1 cellular context compared by ENCODE assay signal in genomic region chr2:166184789-166185188, GRCh38.
TF ChIP-seq lines count a peak whose summit lies in the region.

No MANE protein-coding gene starts in this region.

TF ChIP-seq in K562, 482 proteins besides CTCF, POLR2A, EP300 and RAD21:
- TF ChIP-seq YBX1 (IDR thresholded peaks at IDR 0.05) (no peak), HOMEZ (CRISPR knock-in tag; IDR thresholded peaks at IDR 0.05) (no peak), ZNF217 (CRISPR knock-in tag; IDR thresholded peaks at IDR 0.05) (no peak), ZEB2 (IDR thresholded peaks at IDR 0.05) (no peak), ZFP36 (IDR thresholded peaks at IDR 0.05; ENCODE audit: low read depth, low read length, partially characterized antibody) (no peak), POU5F1 (IDR thresholded peaks at IDR 0.05; ENCODE audit: borderline replicate concordance, low read depth, low read length, partially characterized antibody) (no peak), NFIC (IDR thresholded peaks at IDR 0.05) (no peak), XRCC4 (IDR thresholded peaks at IDR 0.05; ENCODE audit: extremely low read depth, insufficient read depth, insufficient read length) (no peak), NONO (IDR thresholded peaks at IDR 0.05; ENCODE audit: low read depth in 2 of 2, low read length in 1 of 2) (no peak), EZH2 (IDR thresholded peaks at IDR 0.05; ENCODE audit: borderline replicate concordance, low read depth, low read length) (no peak), RFX7 (CRISPR knock-in tag; IDR thresholded peaks at IDR 0.05) (no peak), TCF7L2 (IDR thresholded peaks at IDR 0.05; ENCODE audit: low read depth, low read length) (no peak), ZBTB2 (IDR thresholded peaks at IDR 0.05) (no peak), ZNF449 (CRISPR knock-in tag; IDR thresholded peaks at IDR 0.05) (no peak), POLR3A (IDR thresholded peaks at IDR 0.05; ENCODE audit: borderline replicate concordance, extremely low read depth, insufficient read depth, insufficient read length) (no peak), MTA1 (IDR thresholded peaks at IDR 0.05; ENCODE audit: borderline replicate concordance) (no peak), HIVEP1 (CRISPR knock-in tag; IDR thresholded peaks at IDR 0.05) (no peak), ZNF444 (CRISPR knock-in tag; IDR thresholded peaks at IDR 0.05) (no peak)
TF ChIP-seq in K562: peak in this region for 0.
